Comparison of ENCODE assay signal across 1 cellular context in the genomic region with DNA sequence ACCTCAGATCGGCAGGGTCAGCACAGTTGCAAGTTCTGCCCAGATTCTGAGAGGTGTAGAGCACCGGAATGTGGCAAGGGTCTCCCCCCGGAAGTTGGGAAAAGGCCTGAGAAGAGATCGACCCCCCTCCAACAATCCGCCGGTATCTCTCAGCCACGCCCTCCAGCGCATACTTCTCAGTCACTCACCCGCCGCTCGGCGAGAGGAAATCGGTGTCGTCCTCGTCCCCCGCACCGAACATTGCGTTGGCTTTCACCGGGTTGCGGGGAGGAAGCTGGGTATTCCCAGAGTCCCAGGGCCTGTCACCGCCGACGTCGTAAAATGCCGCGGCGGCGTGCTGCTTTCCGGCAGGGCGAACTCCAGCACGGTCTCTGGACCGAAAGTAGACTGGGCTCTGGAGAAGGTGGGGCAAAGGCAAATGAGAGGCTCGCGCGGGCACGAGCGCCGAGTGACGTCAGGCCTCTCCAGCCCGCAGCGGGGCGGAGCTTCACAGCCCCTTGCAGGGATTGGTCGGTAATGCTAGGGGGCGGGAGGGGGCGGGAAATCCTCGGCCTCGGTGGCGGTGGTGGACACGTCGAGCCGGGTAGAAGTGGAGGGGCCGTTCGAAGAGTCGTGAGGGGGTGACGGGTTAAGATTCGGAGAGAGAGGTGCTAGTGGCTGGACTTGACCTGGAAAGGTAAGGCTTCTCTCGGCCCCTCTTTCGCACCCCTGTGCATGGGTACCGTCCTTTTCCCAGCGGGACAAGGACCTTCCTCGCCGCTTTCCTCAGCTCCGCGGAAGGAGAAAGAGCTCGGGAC.
TF ChIP-seq lines count a peak whose summit lies in the region.

FKBP15 (minus strand) TSS at position 275 of the 797 bp plus-strand sequence; CDS start at position 241, 34 bp downstream.
SLC31A1 (plus strand) TSS at position 542 of the 797 bp plus-strand sequence. CDS start 34,605 bp downstream, outside the sequence.

TF ChIP-seq in K562, 482 proteins besides CTCF, POLR2A, EP300 and RAD21 (continued from another document):
- TF ChIP-seq ZNF318 (IDR thresholded peaks at IDR 0.05; ENCODE audit: borderline replicate concordance in 1 of 2, low read depth in 1 of 2) = 0 out of 4 replicates have a peak, but pooled peaks of 1 of the 2 experiments have one; percentile 39
- TF ChIP-seq FOXK1 (CRISPR knock-in tag; IDR thresholded peaks at IDR 0.05; ENCODE audit: borderline replicate concordance) = no peak
- TF ChIP-seq MBD1 (CRISPR knock-in tag; IDR thresholded peaks at IDR 0.05) = no peak
- no peak for TF ChIP-seq TAF7 (tag; IDR thresholded peaks at IDR 0.05)
- no peak for TF ChIP-seq DMBX1 (CRISPR knock-in tag; IDR thresholded peaks at IDR 0.05; ENCODE audit: borderline replicate concordance)
- TF ChIP-seq ARID1B (IDR thresholded peaks at IDR 0.05) = no peak; the same call in 1 of the 2 replicates
- TF ChIP-seq ZNF398 (CRISPR knock-in tag; IDR thresholded peaks at IDR 0.05) = no peak
- TF ChIP-seq, protein P1, sequence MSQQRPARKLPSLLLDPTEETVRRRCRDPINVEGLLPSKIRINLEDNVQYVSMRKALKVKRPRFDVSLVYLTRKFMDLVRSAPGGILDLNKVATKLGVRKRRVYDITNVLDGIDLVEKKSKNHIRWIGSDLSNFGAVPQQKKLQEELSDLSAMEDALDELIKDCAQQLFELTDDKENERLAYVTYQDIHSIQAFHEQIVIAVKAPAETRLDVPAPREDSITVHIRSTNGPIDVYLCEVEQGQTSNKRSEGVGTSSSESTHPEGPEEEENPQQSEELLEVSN (IDR thresholded peaks at IDR 0.05; ENCODE audit: borderline replicate concordance in 1 of 2, extremely low read depth in 1 of 2, insufficient read depth in 1 of 2, insufficient read length in 1 of 2, low read depth in 1 of 2, low read length in 1 of 2, poor library complexity in 1 of 2, severe bottlenecking in 1 of 2) = peak; percentile 73 to 86
- no peak; the same call in 1 of the 2 replicates for TF ChIP-seq ZNF764 (CRISPR knock-in tag; IDR thresholded peaks at IDR 0.05; ENCODE audit: low read depth)
- no peak for TF ChIP-seq CHCHD3 (CRISPR knock-in tag; IDR thresholded peaks at IDR 0.05)
- TF ChIP-seq HNRNPUL1 (IDR thresholded peaks at IDR 0.05; ENCODE audit: low read length) = no peak
- no peak for TF ChIP-seq SIRT6 (IDR thresholded peaks at IDR 0.05; ENCODE audit: low read depth, low read length)
- TF ChIP-seq JUN (IDR thresholded peaks at IDR 0.05; ENCODE audit: borderline replicate concordance, low read depth, low read length) = peak; percentile 43; the same call in 1 of the 2 replicates
- peak; percentile 66; the same call in 1 of the 2 replicates for TF ChIP-seq JUN (CRISPR knock-in tag; IDR thresholded peaks at IDR 0.05; ENCODE audit: borderline replicate concordance)
- peak; percentile 65 for TF ChIP-seq TAF1 (IDR thresholded peaks at IDR 0.05; ENCODE audit: control insufficient read depth, extremely low read depth, insufficient read depth, low read length, severe bottlenecking)
- peak in 1 of 2 experiments; percentile 95; a peak in 2 of 4 replicates for TF ChIP-seq ZNF639 (CRISPR knock-in tag; conservative IDR thresholded peaks at IDR 0.05 in 1 of 2, IDR thresholded peaks at IDR 0.05 in 1 of 2)
- TF ChIP-seq ELF1 (tag; IDR thresholded peaks at IDR 0.05) = peak; percentile 78
- TF ChIP-seq ZNF384 (IDR thresholded peaks at IDR 0.05; ENCODE audit: low read depth, low read length) = no peak
- no peak for TF ChIP-seq YBX1 (IDR thresholded peaks at IDR 0.05)
